Comparison of ENCODE assay signal across 11 cellular contexts in the genomic region with DNA sequence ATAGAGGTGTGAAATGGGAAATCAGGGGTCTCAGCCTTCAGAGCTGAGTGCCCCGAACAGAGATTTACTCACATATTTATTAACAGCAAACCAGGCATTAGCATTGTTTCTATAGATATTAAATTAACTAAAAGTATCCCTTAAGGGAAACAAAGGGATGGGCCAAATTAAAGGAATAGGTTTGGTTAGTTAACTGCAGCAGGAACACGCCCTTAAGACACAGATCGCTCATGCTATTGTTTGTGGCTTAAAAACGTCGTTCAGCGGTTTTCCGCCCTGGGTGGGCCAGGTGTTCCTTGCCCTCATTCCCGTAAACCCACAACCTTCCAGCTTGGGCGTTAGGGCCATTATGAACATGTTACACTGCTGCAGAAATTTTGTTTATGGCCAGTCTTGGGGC. TPM values are rescaled to one million over a fixed set of nuclear protein-coding genes. Genes with fewer than 3 reads are reported as not detected.
"Had no signal": no experiment of that assay in that cellular context is flagged by ENCODE, and none has a peak within 500 bp of the region (broad histone marks: within the 10 kb centered on the region; RNA-seq: fewer than 3 reads in every experiment).

No MANE protein-coding gene starts in this region.

RNA-seq across cellular contexts. Expression of a gene that starts 30.8 kb away (rescaled TPM):
- total RNA-seq: neural crest cell, occipital lobe, osteocyte, posterior vena cava, progenitor cell of endocrine pancreas, psoas muscle, right atrium auricular region, sciatic nerve, smooth muscle cell had no signal
- polyA plus RNA-seq: naive thymus-derived CD8-positive, alpha-beta T cell; ovary; smooth muscle cell had no signal
